ENCODE assay signal across 22 cellular contexts in the genomic region with DNA sequence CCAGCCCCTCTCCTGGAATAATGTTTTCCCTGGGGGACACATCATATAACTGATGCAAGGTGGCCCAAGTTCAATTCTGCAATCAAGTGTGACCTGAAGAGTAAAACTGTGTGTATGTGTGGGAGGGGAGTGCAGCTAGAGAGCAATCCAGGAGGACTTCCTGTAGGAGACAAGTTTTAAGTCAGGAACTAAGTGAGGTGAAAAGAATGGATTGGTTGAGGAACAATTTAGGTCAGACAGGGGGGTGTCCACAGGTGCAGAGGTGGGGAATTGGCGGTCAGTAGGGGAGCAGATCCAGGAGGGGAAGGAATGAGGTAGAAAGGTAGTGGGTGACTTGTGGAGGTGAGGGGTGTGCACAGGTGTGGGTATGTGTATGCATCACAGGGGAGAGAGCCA.
"Had no signal": no experiment of that assay in that cellular context is flagged by ENCODE, and none has a peak within 500 bp of the region (broad histone marks: within the 10 kb centered on the region; RNA-seq: fewer than 3 reads in every experiment).

No MANE protein-coding gene starts in this region.

- H3K9me3 ChIP-seq: adrenal gland, breast epithelium, MG63 had no signal

- ATAC-seq: T-helper 17 cell had no signal

- H3K4me3 ChIP-seq: adrenal gland, breast epithelium, MG63 had no signal

- H3K27ac Mint-ChIP-seq: activated CD4-positive, alpha-beta memory T cell treated with anti-CD3 and anti-CD28 coated beads, Interleukin-2, amount 10 ng/mL, durations not matched to agents 7 days and 5 days; activated naive CD8-positive, alpha-beta T cell treated with anti-CD3 and anti-CD28 coated beads, Interleukin-2, amount 10 ng/mL, durations not matched to agents 7 days and 5 days; T-helper 17 cell had no signal

- H3K27me3 Mint-ChIP-seq: activated naive CD8-positive, alpha-beta T cell treated with anti-CD3 and anti-CD28 coated beads, Interleukin-2, amount 10 ng/mL, durations not matched to agents 7 days and 5 days had no signal

- H3K4me3 Mint-ChIP-seq: activated CD4-positive, alpha-beta memory T cell treated with anti-CD3 and anti-CD28 coated beads, Interleukin-2, amount 10 ng/mL, durations not matched to agents 7 days and 5 days; activated naive CD8-positive, alpha-beta T cell treated with anti-CD3 and anti-CD28 coated beads, Interleukin-2, amount 10 ng/mL, durations not matched to agents 7 days and 5 days; T-helper 17 cell had no signal

- H3K36me3 ChIP-seq: adrenal gland, breast epithelium, MG63 had no signal

- H3K4me1 ChIP-seq: adrenal gland, breast epithelium had no signal

- DNase-seq: activated CD4-positive, alpha-beta memory T cell treated with anti-CD3 and anti-CD28 coated beads, Interleukin-2, amount 10 ng/mL, durations not matched to agents 7 days and 5 days; activated CD4-positive, alpha-beta T cell treated with anti-CD3 and anti-CD28 coated beads, Interleukin-2, amount 50 U/mL, for 1 hour; activated CD4-positive, CD25-positive, alpha-beta regulatory T cell; activated naive CD4-positive, alpha-beta T cell treated with anti-CD3 and anti-CD28 coated beads, Interleukin-2, amount 50 U/mL, for 16 hours; activated naive CD8-positive, alpha-beta T cell treated with anti-CD3 and anti-CD28 coated beads, Interleukin-2, amount 10 ng/mL, durations not matched to agents 7 days and 5 days; activated T-cell treated with anti-CD3 and anti-CD28 coated beads for 4 hours; activated T-cell treated with anti-CD3 and anti-CD28 coated beads, Interleukin-2, amount 50 U/mL, for 48 hours; adrenal gland; anterior cingulate cortex; caudate nucleus; MV-4-11; NCI-H1105; NCI-H1436; NCI-H1694 treated with DMSO at 0.1 percent for 48 hours; NCI-H2227 treated with DMSO at 0.1 percent for 48 hours; NCI-H446 treated with DMSO at 0.1 percent for 48 hours; NCI-H526 treated with DMSO at 0.1 percent for 48 hours; SIG-M5; T-helper 17 cell; T-helper 9 cell had no signal

- H3K27ac ChIP-seq: adrenal gland, breast epithelium had no signal

- H3K9me3 Mint-ChIP-seq: activated CD4-positive, alpha-beta memory T cell treated with anti-CD3 and anti-CD28 coated beads, Interleukin-2, amount 10 ng/mL, durations not matched to agents 7 days and 5 days; activated naive CD8-positive, alpha-beta T cell treated with anti-CD3 and anti-CD28 coated beads, Interleukin-2, amount 10 ng/mL, durations not matched to agents 7 days and 5 days had no signal

- H3K4me1 Mint-ChIP-seq: activated CD4-positive, alpha-beta memory T cell treated with anti-CD3 and anti-CD28 coated beads, Interleukin-2, amount 10 ng/mL, durations not matched to agents 7 days and 5 days; activated naive CD8-positive, alpha-beta T cell treated with anti-CD3 and anti-CD28 coated beads, Interleukin-2, amount 10 ng/mL, durations not matched to agents 7 days and 5 days had no signal

- H3K36me3 Mint-ChIP-seq: activated naive CD8-positive, alpha-beta T cell treated with anti-CD3 and anti-CD28 coated beads, Interleukin-2, amount 10 ng/mL, durations not matched to agents 7 days and 5 days had no signal

- H3K27me3 ChIP-seq: adrenal gland, breast epithelium, MG63 had no signal
